In the genomic region with DNA sequence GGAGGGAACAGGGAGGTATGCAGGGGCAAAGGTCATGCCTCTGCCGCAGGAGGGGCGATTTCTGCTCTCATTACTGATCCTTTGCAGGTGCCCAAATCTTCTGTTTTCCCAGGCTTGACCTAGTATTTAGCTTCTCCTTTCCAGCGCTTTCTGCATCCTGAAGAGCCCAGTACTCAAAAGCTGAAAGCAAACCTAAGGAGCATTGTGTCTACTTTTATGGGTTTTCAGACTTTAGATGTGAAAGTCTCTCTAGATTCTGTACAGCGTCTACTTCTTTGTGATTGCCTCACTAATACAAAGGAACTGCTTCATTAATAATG, we compare ENCODE assay signal across 8 cellular contexts. TPM values are rescaled to one million over a fixed set of nuclear protein-coding genes. Genes with fewer than 3 reads are reported as not detected.
DNase-seq lines count a peak whose midpoint lies in the region; ATAC-seq and FAIRE-seq lines count a peak whose summit lies in the region.

No MANE protein-coding gene starts in this region.

- H3K36me3 ChIP-seq in iPS-18a (ENCODE audit: control insufficient read depth, low read depth, low read length) = no peaks in the 10 kb centered on the region

- H3K9ac ChIP-seq in iPS-18a (ENCODE audit: low read length) = peak overlapping the region; percentile 63

- peak overlapping the region; percentile 98 for H3K27ac Mint-ChIP-seq in activated T-helper 17 cell treated with anti-CD3 and anti-CD28 coated beads, Interleukin-2, amount 50 U/mL, for 72 hours
- H3K27ac Mint-ChIP-seq in stimulated activated naive B cell treated with anti-CD40 and anti-IgM and Interleukin-4, amounts not matched to agents 10 μg/mL and 1 μg/mL and 100 μg/mL, for 72 hours = peak overlapping the region; percentile 95

- peak overlapping the region; percentile 91 for H3K4me3 Mint-ChIP-seq in activated T-helper 17 cell treated with anti-CD3 and anti-CD28 coated beads, Interleukin-2, amount 50 U/mL, for 72 hours
- peak overlapping the region; percentile 95 to 99 for H3K4me3 Mint-ChIP-seq in stimulated activated naive B cell treated with anti-CD40 and anti-IgM and Interleukin-4, amounts not matched to agents 10 μg/mL and 1 μg/mL and 100 μg/mL, for 72 hours

- peaks cover 8% of the 10 kb centered on the region for H3K4me1 ChIP-seq in iPS-18a (ENCODE audit: control insufficient read depth, low read depth, low read length)

- H3K36me3 Mint-ChIP-seq in activated T-helper 17 cell treated with anti-CD3 and anti-CD28 coated beads, Interleukin-2, amount 50 U/mL, for 72 hours (ENCODE audit: low read depth) = peaks cover 42% of the 10 kb centered on the region
- H3K36me3 Mint-ChIP-seq in stimulated activated naive B cell treated with anti-CD40 and anti-IgM and Interleukin-4, amounts not matched to agents 10 μg/mL and 1 μg/mL and 100 μg/mL, for 72 hours = peaks cover 9 to 22% of the 10 kb centered on the region in 2 donors

- peaks cover 11% of the 10 kb centered on the region for H3K27me3 Mint-ChIP-seq in activated T-helper 17 cell treated with anti-CD3 and anti-CD28 coated beads, Interleukin-2, amount 50 U/mL, for 72 hours
- H3K27me3 Mint-ChIP-seq in stimulated activated naive B cell treated with anti-CD40 and anti-IgM and Interleukin-4, amounts not matched to agents 10 μg/mL and 1 μg/mL and 100 μg/mL, for 72 hours = peaks cover 17 to 24% of the 10 kb centered on the region in 2 donors

- H3K4me3 ChIP-seq in iPS-18a (ENCODE audit: low read length) = peak overlapping the region; percentile 97

- no peak for FAIRE-seq in HTR-8/SVneo (lab: Jason Lieb, UNC)

- DNase-seq in stimulated activated naive B cell treated with anti-CD40 and anti-IgM and Interleukin-4, amounts not matched to agents 10 μg/mL and 1 μg/mL and 100 μg/mL, for 72 hours = no peak
- no peak for DNase-seq in NCI-H187 (lab: John Stamatoyannopoulos, UW)
- no peak for DNase-seq in activated gamma-delta T cell treated with Interleukin-2 at 50 U/mL for 16 hours
- DNase-seq in HTR-8/SVneo (ENCODE audit: insufficient read length, low spot score) = no peak

- H3K27ac ChIP-seq in iPS-18a (ENCODE audit: low read length) = no peak overlapping the region

- no peaks in the 10 kb centered on the region for H3K9me3 Mint-ChIP-seq in activated T-helper 17 cell treated with anti-CD3 and anti-CD28 coated beads, Interleukin-2, amount 50 U/mL, for 72 hours
- no peaks in the 10 kb centered on the region for H3K9me3 Mint-ChIP-seq in stimulated activated naive B cell treated with anti-CD40 and anti-IgM and Interleukin-4, amounts not matched to agents 10 μg/mL and 1 μg/mL and 100 μg/mL, for 72 hours

- no peaks in the 10 kb centered on the region for H3K9me3 ChIP-seq in iPS-18a (ENCODE audit: control insufficient read depth, low read depth, low read length)

- peaks cover 27% of the 10 kb centered on the region for H3K27me3 ChIP-seq in iPS-18a (ENCODE audit: control insufficient read depth, insufficient read depth, low read length)

- peaks cover 34% of the 10 kb centered on the region for H3K4me1 Mint-ChIP-seq in activated T-helper 17 cell treated with anti-CD3 and anti-CD28 coated beads, Interleukin-2, amount 50 U/mL, for 72 hours
- H3K4me1 Mint-ChIP-seq in stimulated activated naive B cell treated with anti-CD40 and anti-IgM and Interleukin-4, amounts not matched to agents 10 μg/mL and 1 μg/mL and 100 μg/mL, for 72 hours = peaks cover 30 to 45% of the 10 kb centered on the region in 2 donors

- ATAC-seq in HG02571 (IDR thresholded peaks at IDR 0.05; ENCODE audit: unreplicated experiment) (peak; percentile 1), HG03521 (IDR thresholded peaks at IDR 0.05; ENCODE audit: unreplicated experiment) (no peak)
- ATAC-seq in activated T-helper 17 cell treated with anti-CD3 and anti-CD28 coated beads, Interleukin-2, amount 50 U/mL, for 72 hours (replicated peaks) = no peak
- ATAC-seq in stimulated activated naive B cell treated with anti-CD40 and anti-IgM and Interleukin-4, amounts not matched to agents 10 μg/mL and 1 μg/mL and 100 μg/mL, for 72 hours (replicated peaks) = no peak

RNA-seq across cellular contexts. Expression of a gene that starts 0.6 kb away (rescaled TPM):
- total RNA-seq in activated T-helper 17 cell treated with anti-CD3 and anti-CD28 coated beads, Interleukin-2, amount 50 U/mL, for 72 hours = 10 to 100 TPM; 28.5 to 38.9 TPM

RNA-seq across cellular contexts. Expression of a gene that starts 4.6 kb away (rescaled TPM):
- total RNA-seq in activated T-helper 17 cell treated with anti-CD3 and anti-CD28 coated beads, Interleukin-2, amount 50 U/mL, for 72 hours = under 1 TPM in 1 of 2 donors, not detected in 1; 0.17 TPM

RNA-seq across cellular contexts. Expression of a gene that starts 19.8 kb away (rescaled TPM):
- under 1 TPM; 0.24 to 0.32 TPM for total RNA-seq in activated T-helper 17 cell treated with anti-CD3 and anti-CD28 coated beads, Interleukin-2, amount 50 U/mL, for 72 hours
